Comparison of ENCODE assay signal across 26 cellular contexts in genomic region chr13:84847107-84847506, GRCh38.
"Had no signal": no experiment of that assay in that cellular context is flagged by ENCODE, and none has a peak within 500 bp of the region (broad histone marks: within the 10 kb centered on the region; RNA-seq: fewer than 3 reads in every experiment).

No MANE protein-coding gene starts in this region.

- H3K4me1 ChIP-seq: colonic mucosa, esophagus muscularis mucosa, esophagus squamous epithelium, foreskin keratinocyte, gastrocnemius medialis, heart left ventricle, heart right ventricle had no signal

- H3K4me1 Mint-ChIP-seq: endodermal cell had no signal

- H3K4me3 Mint-ChIP-seq: dendritic cell treated with granulocyte-macrophage colony-stimulating factor and Interleukin-4, amounts not matched to agents 40 ng/mL and 50 ng/mL, for 4 days; effector memory CD8-positive, alpha-beta T cell; endodermal cell had no signal

- DNase-seq: colonic mucosa; cortex of kidney; dermis blood vessel endothelial cell; dorsolateral prefrontal cortex; effector CD4-positive, alpha-beta T cell; effector CD8-positive, alpha-beta T cell; effector memory CD4-positive, alpha-beta T cell; effector memory CD8-positive, alpha-beta T cell; endodermal cell; erythroblast; esophagus squamous epithelium; foreskin fibroblast; foreskin keratinocyte; foreskin melanocyte; gastrocnemius medialis; glutamatergic neuron; head of caudate nucleus; heart left ventricle; heart right ventricle had no signal

- H3K27ac Mint-ChIP-seq: dendritic cell treated with granulocyte-macrophage colony-stimulating factor and Interleukin-4, amounts not matched to agents 40 ng/mL and 50 ng/mL, for 4 days; effector memory CD8-positive, alpha-beta T cell; endodermal cell had no signal

- H3K4me3 ChIP-seq: colonic mucosa, coronary artery, dorsolateral prefrontal cortex, esophagus muscularis mucosa, esophagus squamous epithelium, gastrocnemius medialis, gastroesophageal sphincter, heart left ventricle, heart right ventricle, hepatocyte had no signal

- H3K27me3 Mint-ChIP-seq: dendritic cell treated with granulocyte-macrophage colony-stimulating factor and Interleukin-4, amounts not matched to agents 40 ng/mL and 50 ng/mL, for 4 days; effector memory CD8-positive, alpha-beta T cell had no signal

- H3K27ac ChIP-seq: colonic mucosa, coronary artery, dorsolateral prefrontal cortex, epithelial cell of prostate, esophagus muscularis mucosa, esophagus squamous epithelium, foreskin keratinocyte, gastrocnemius medialis, gastroesophageal sphincter, heart left ventricle, heart right ventricle had no signal

- ATAC-seq: effector memory CD8-positive, alpha-beta T cell; esophagus mucosa; foreskin keratinocyte; gastrocnemius medialis; gastroesophageal sphincter; heart left ventricle; heart right ventricle had no signal

- H3K36me3 ChIP-seq: colonic mucosa, esophagus muscularis mucosa, esophagus squamous epithelium, gastrocnemius medialis, gastroesophageal sphincter, heart left ventricle, heart right ventricle had no signal

- H3K9me3 ChIP-seq: colonic mucosa, esophagus muscularis mucosa, esophagus squamous epithelium, gastrocnemius medialis, gastroesophageal sphincter had no signal
